Comparison of ENCODE assay signal across 1 cellular context in the genomic region with DNA sequence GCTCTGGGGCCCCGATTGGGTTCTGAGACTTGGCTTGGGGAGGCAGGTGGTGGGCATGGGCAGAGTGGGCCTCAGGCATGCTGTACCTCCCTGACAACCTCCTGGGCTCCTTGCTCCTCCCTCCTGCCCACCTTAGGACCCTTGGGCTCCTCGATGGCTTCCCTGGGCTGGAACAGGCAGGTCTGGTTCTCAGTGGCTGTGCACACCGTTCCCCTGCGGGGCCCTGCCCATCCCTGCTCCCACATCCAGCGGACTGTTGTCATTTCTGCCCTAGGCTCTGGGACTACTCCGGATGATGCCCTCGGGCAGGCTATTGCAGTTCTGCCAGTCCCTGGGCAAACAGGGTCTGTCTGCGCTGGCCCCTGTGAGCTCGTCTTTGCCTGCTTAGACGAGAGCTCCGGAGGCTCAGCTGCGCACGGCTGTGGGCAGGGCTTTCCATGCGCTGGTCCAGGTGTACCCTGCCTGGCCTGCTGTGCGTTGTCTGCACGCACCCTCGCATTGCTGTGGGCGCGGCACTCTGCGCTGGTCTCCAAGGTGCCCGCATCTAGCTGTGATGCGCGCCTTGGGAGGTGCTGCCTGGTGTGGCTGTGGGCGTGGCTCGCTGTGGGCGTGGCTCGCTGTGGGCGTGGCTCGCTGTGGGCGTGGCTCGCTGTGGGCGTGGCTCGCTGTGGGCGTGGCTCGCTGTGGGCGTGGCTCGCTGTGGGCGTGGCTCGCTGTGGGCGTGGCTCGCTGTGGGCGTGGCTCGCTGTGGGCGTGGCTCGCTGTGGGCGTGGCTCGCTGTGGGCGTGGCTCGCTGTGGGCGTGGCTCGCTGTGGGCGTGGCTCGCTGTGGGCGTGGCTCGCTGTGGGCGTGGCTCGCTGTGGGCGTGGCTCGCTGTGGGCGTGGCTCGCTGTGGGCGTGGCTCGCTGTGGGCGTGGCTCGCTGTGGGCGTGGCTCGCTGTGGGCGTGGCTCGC.
A peak's percentile ranks its signal among the peaks of the same experiment; 100 is the strongest.
TF ChIP-seq lines count a peak whose summit lies in the region.

No MANE protein-coding gene starts in this region.

TF ChIP-seq in HEK293, 187 proteins besides CTCF, POLR2A, EP300 and RAD21 (continued from another document):
- TF ChIP-seq, protein P1, sequence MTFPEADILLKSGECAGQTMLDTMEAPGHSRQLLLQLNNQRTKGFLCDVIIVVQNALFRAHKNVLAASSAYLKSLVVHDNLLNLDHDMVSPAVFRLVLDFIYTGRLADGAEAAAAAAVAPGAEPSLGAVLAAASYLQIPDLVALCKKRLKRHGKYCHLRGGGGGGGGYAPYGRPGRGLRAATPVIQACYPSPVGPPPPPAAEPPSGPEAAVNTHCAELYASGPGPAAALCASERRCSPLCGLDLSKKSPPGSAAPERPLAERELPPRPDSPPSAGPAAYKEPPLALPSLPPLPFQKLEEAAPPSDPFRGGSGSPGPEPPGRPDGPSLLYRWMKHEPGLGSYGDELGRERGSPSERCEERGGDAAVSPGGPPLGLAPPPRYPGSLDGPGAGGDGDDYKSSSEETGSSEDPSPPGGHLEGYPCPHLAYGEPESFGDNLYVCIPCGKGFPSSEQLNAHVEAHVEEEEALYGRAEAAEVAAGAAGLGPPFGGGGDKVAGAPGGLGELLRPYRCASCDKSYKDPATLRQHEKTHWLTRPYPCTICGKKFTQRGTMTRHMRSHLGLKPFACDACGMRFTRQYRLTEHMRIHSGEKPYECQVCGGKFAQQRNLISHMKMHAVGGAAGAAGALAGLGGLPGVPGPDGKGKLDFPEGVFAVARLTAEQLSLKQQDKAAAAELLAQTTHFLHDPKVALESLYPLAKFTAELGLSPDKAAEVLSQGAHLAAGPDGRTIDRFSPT (tag by site-specific recombination; IDR thresholded peaks at IDR 0.05), result peak; percentile 57
- TF ChIP-seq KLF16 (tag by site-specific recombination; IDR thresholded peaks at IDR 0.05) (peak; percentile 65; the same call in 1 of the 2 replicates), ZFHX2 (tag by site-specific recombination; conservative IDR thresholded peaks at IDR 0.05) (peak; percentile 61), KLF8 (tag by site-specific recombination; IDR thresholded peaks at IDR 0.05) (peak; percentile 98), ZIC2 (tag by site-specific recombination; IDR thresholded peaks at IDR 0.05) (peak; percentile 59; the same call in 1 of the 2 replicates)
- TF ChIP-seq, protein P2, sequence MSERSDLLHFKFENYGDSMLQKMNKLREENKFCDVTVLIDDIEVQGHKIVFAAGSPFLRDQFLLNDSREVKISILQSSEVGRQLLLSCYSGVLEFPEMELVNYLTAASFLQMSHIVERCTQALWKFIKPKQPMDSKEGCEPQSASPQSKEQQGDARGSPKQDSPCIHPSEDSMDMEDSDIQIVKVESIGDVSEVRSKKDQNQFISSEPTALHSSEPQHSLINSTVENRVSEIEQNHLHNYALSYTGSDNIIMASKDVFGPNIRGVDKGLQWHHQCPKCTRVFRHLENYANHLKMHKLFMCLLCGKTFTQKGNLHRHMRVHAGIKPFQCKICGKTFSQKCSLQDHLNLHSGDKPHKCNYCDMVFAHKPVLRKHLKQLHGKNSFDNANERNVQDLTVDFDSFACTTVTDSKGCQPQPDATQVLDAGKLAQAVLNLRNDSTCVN (tag by site-specific recombination; optimal IDR thresholded peaks at IDR 0.05), result peak; percentile 60
